In genomic region chr17:56809106-56809819, GRCh38 we compare ENCODE assay signal across 1 cellular context.
TF ChIP-seq lines count a peak whose summit lies in the region.

No MANE protein-coding gene starts in this region.

TF ChIP-seq in H1, 55 proteins besides CTCF, POLR2A, EP300 and RAD21:
- TF ChIP-seq TAF1 (IDR thresholded peaks at IDR 0.05; ENCODE audit: low read depth, low read length) (no peak), MAFK (IDR thresholded peaks at IDR 0.05; ENCODE audit: low read depth, low read length) (no peak), CTBP2 (IDR thresholded peaks at IDR 0.05; ENCODE audit: borderline replicate concordance, insufficient read depth, insufficient read length, low read length) (no peak), SP1 (IDR thresholded peaks at IDR 0.05; ENCODE audit: low read depth, low read length) (no peak), JUND (IDR thresholded peaks at IDR 0.05; ENCODE audit: low read length) (no peak), EZH2 (IDR thresholded peaks at IDR 0.05; ENCODE audit: low read depth, low read length, severe bottlenecking) (no peak), FOSL1 (IDR thresholded peaks at IDR 0.05; ENCODE audit: insufficient read depth, low read depth, low read length) (no peak)
